In genomic region chr20:18056174-18057105, GRCh38 we compare ENCODE assay signal across 1 cellular context.
TF ChIP-seq lines count a peak whose summit lies in the region.

No MANE protein-coding gene starts in this region.

TF ChIP-seq in H1, 55 proteins besides CTCF, POLR2A, EP300 and RAD21 (continued from another document):
- no peak for TF ChIP-seq USF2 (IDR thresholded peaks at IDR 0.05; ENCODE audit: low read length)
- no peak for TF ChIP-seq CREB1 (IDR thresholded peaks at IDR 0.05)
- TF ChIP-seq PHF8 (conservative IDR thresholded peaks at IDR 0.05; ENCODE audit: low read depth, low read length): 0 out of 2 replicates have a peak, but pooled peaks have one; percentile 25
- no peak; the same call in 1 of the 2 replicates for TF ChIP-seq SUZ12 (IDR thresholded peaks at IDR 0.05; ENCODE audit: low read length)
- no peak for TF ChIP-seq SIRT6 (IDR thresholded peaks at IDR 0.05; ENCODE audit: low read length)
- no peak for TF ChIP-seq HDAC6 (IDR thresholded peaks at IDR 0.05; ENCODE audit: low read depth, low read length)
- TF ChIP-seq EZH2 (IDR thresholded peaks at IDR 0.05; ENCODE audit: low read depth, low read length, severe bottlenecking): peak; percentile 49
- TF ChIP-seq SIN3A (conservative IDR thresholded peaks at IDR 0.05 in 1 of 2, IDR thresholded peaks at IDR 0.05 in 1 of 2; ENCODE audit: low read depth in 1 of 2, low read length in 2 of 2): no peak
